Comparison of ENCODE assay signal across 1 cellular context in the genomic region with DNA sequence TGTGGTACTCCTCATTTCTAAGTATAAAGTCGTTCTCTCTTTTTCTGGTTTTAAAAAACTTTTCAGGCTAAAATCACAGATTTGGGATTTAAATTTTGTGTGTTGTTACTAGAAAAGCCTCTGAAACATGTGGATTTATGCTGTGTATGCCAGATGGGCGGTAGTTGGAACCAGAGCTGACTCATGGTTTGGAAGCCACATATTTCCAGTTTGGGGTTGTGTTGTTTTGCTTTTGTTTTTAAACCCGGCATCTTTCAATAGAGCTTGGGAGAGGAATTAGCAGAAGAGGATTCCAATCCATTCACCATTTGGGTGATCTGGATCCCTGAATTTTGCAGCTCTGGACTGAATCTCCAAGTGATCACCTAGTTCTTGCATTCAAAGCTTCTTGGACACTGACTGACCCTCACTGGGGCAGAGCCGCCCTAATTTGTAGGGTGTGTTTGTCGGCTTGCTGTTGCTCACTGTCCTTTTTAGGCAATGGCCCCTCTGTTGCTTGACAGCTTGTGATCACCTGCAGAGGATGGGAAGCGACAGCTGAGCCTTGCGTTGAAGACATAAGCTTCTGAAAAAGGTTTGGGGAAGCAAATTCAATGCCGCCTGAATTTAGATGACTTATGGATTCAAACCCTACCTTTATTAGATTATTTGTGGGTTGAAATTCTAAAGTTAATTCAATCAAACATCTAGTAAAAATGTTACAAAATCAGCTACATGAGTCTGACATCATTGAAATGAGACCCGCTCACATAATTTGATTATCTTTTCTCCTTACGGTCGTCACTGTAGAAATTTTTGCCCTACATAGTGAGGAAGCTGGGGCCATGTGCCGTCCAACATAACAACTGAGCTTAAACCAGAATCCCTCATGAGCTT.
A peak's percentile ranks its signal among the peaks of the same experiment; 100 is the strongest.
TF ChIP-seq lines count a peak whose summit lies in the region.

No MANE protein-coding gene starts in this region.

TF ChIP-seq in SK-N-SH treated with all-trans-retinoic acid at 6 μM for 48 hours, 23 proteins besides CTCF, POLR2A, EP300 and RAD21 (continued from another document):
- TF ChIP-seq, protein P1, sequence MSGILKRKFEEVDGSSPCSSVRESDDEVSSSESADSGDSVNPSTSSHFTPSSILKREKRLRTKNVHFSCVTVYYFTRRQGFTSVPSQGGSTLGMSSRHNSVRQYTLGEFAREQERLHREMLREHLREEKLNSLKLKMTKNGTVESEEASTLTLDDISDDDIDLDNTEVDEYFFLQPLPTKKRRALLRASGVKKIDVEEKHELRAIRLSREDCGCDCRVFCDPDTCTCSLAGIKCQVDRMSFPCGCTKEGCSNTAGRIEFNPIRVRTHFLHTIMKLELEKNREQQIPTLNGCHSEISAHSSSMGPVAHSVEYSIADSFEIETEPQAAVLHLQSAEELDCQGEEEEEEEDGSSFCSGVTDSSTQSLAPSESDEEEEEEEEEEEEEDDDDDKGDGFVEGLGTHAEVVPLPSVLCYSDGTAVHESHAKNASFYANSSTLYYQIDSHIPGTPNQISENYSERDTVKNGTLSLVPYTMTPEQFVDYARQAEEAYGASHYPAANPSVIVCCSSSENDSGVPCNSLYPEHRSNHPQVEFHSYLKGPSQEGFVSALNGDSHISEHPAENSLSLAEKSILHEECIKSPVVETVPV (CRISPR knock-in tag; IDR thresholded peaks at IDR 0.05), result no peak
- no peak for TF ChIP-seq TOX (CRISPR knock-in tag; IDR thresholded peaks at IDR 0.05; ENCODE audit: borderline replicate concordance)
- peak; percentile 57 for TF ChIP-seq ISL1 (CRISPR knock-in tag; IDR thresholded peaks at IDR 0.05)
- TF ChIP-seq, protein P2, sequence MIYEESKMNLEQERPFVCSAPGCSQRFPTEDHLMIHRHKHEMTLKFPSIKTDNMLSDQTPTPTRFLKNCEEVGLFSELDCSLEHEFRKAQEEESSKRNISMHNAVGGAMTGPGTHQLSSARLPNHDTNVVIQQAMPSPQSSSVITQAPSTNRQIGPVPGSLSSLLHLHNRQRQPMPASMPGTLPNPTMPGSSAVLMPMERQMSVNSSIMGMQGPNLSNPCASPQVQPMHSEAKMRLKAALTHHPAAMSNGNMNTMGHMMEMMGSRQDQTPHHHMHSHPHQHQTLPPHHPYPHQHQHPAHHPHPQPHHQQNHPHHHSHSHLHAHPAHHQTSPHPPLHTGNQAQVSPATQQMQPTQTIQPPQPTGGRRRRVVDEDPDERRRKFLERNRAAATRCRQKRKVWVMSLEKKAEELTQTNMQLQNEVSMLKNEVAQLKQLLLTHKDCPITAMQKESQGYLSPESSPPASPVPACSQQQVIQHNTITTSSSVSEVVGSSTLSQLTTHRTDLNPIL (CRISPR knock-in tag; IDR thresholded peaks at IDR 0.05; ENCODE audit: low read depth), result no peak
- no peak for TF ChIP-seq ARNTL (CRISPR knock-in tag; IDR thresholded peaks at IDR 0.05; ENCODE audit: borderline replicate concordance, low read depth)
- TF ChIP-seq POU6F1 (CRISPR knock-in tag; IDR thresholded peaks at IDR 0.05; ENCODE audit: borderline replicate concordance, low read depth), result no peak
- TF ChIP-seq ZFP30 (CRISPR knock-in tag; IDR thresholded peaks at IDR 0.05), result no peak
- TF ChIP-seq ZFP3 (CRISPR knock-in tag; IDR thresholded peaks at IDR 0.05), result no peak
- no peak for TF ChIP-seq ZC3H10 (CRISPR knock-in tag; IDR thresholded peaks at IDR 0.05)
- TF ChIP-seq ZNF8 (CRISPR knock-in tag; IDR thresholded peaks at IDR 0.05), result no peak
